9 cellular contexts compared by ENCODE assay signal in genomic region chr3:194688946-194689345, GRCh38. TPM values are rescaled to one million over a fixed set of nuclear protein-coding genes. Genes with fewer than 3 reads are reported as not detected.
DNase-seq lines count a peak whose midpoint lies in the region; ATAC-seq and TF ChIP-seq lines count a peak whose summit lies in the region.
"Had no signal": no experiment of that assay in that cellular context is flagged by ENCODE, and none has a peak within 500 bp of the region (broad histone marks: within the 10 kb centered on the region; RNA-seq: fewer than 3 reads in every experiment).

No MANE protein-coding gene starts in this region.

- TF ChIP-seq CTCF in osteoblast (IDR thresholded peaks at IDR 0.05; ENCODE audit: extremely low read depth, low read depth, low read length): no peak

- H3K4me3 ChIP-seq in BLaER1 treated with 17β-estradiol and CSF1 and Interleukin-3, amounts not matched to agents 10 nM and 100 nM: peak overlapping the region in 9 of 10 experiments; percentile 69 to 97 (median 89); a peak in 17 of 20 replicates
- H3K4me3 ChIP-seq in Karpas-422 (ENCODE audit: low read length) (peak overlapping the region; percentile 82), osteoblast (ENCODE audit: insufficient read depth, low read length) (peak overlapping the region; percentile 27)

- peaks cover 0 to 47% (median 39%) of the 10 kb centered on the region in 11 experiments; a peak in 18 of 22 replicates for H4K20me1 ChIP-seq in BLaER1 treated with 17β-estradiol and CSF1 and Interleukin-3, amounts not matched to agents 10 nM and 100 nM
- H4K20me1 ChIP-seq in Karpas-422 (ENCODE audit: insufficient read depth, low read depth, low read length) (peaks cover 15% of the 10 kb centered on the region), osteoblast (ENCODE audit: insufficient read depth, low read length) (peaks cover 24% of the 10 kb centered on the region)

- H3K36me3 ChIP-seq in BLaER1 treated with 17β-estradiol and CSF1 and Interleukin-3, amounts not matched to agents 10 nM and 100 nM: peaks cover 0 to 36% (median 12%) of the 10 kb centered on the region in 11 experiments; a peak in 12 of 22 replicates
- no peaks in the 10 kb centered on the region for H3K36me3 ChIP-seq in Karpas-422 (ENCODE audit: insufficient read depth, low read length)
- no peaks in the 10 kb centered on the region for H3K36me3 ChIP-seq in osteoblast (ENCODE audit: insufficient read depth, low read length)

- H3K27me3 Mint-ChIP-seq in effector memory CD8-positive, alpha-beta T cell: peaks cover 0 to 4% of the 10 kb centered on the region in 2 donors

- H3K79me2 ChIP-seq in Karpas-422 (ENCODE audit: low read length) (peaks cover 23% of the 10 kb centered on the region), osteoblast (ENCODE audit: insufficient read depth, low read length) (peaks cover 14% of the 10 kb centered on the region)

- H3K9me3 Mint-ChIP-seq in effector memory CD8-positive, alpha-beta T cell: no peaks in the 10 kb centered on the region

- H3K27me3 ChIP-seq in BLaER1 treated with 17β-estradiol and CSF1 and Interleukin-3, amounts not matched to agents 10 nM and 100 nM: no peaks in the 10 kb centered on the region
- H3K27me3 ChIP-seq in Karpas-422 (ENCODE audit: low read length) (no peaks in the 10 kb centered on the region), osteoblast (ENCODE audit: insufficient read depth, low read length) (no peaks in the 10 kb centered on the region)

- H3K4me2 ChIP-seq in BLaER1 treated with 17β-estradiol and CSF1 and Interleukin-3, amounts not matched to agents 10 nM and 100 nM: peak overlapping the region; percentile 90 to 100 (median 98)
- peak overlapping the region; percentile 78 for H3K4me2 ChIP-seq in Karpas-422 (ENCODE audit: low read depth, low read length, poor library complexity, severe bottlenecking)
- H3K4me2 ChIP-seq in osteoblast (ENCODE audit: insufficient read depth, low read length): peak overlapping the region; percentile 88

- H3K4me1 Mint-ChIP-seq in effector memory CD8-positive, alpha-beta T cell (ENCODE audit: low read depth in 2 of 2): peaks cover 33 to 38% of the 10 kb centered on the region in 2 donors

- H3K27ac ChIP-seq in BLaER1 treated with 17β-estradiol and CSF1 and Interleukin-3, amounts not matched to agents 10 nM and 100 nM: peak overlapping the region in 9 of 11 experiments; percentile 81 to 88 (median 86); a peak in 18 of 22 replicates
- H3K27ac ChIP-seq in Karpas-422 (ENCODE audit: low read length) (peak overlapping the region; percentile 93), osteoblast (ENCODE audit: low read depth, low read length) (no peak overlapping the region)

- H3K4me3 Mint-ChIP-seq in effector memory CD8-positive, alpha-beta T cell: peak overlapping the region; percentile 92 to 97

- peaks cover 43% of the 10 kb centered on the region for H3K36me3 Mint-ChIP-seq in effector memory CD8-positive, alpha-beta T cell (ENCODE audit: insufficient read depth)

- H2AFZ ChIP-seq in Karpas-422 (ENCODE audit: low read length) (no peak overlapping the region), osteoblast (ENCODE audit: low read length) (no peak overlapping the region)

- peaks cover 66 to 88% (median 74%) of the 10 kb centered on the region in 10 experiments for H3K4me1 ChIP-seq in BLaER1 treated with 17β-estradiol and CSF1 and Interleukin-3, amounts not matched to agents 10 nM and 100 nM
- H3K4me1 ChIP-seq in Karpas-422 (ENCODE audit: low read length) (peaks cover 74% of the 10 kb centered on the region), osteoblast (ENCODE audit: insufficient read depth, low read length) (peaks cover 26% of the 10 kb centered on the region)

- H3K9ac ChIP-seq in BLaER1 treated with 17β-estradiol and CSF1 and Interleukin-3, amounts not matched to agents 10 nM and 100 nM: peak overlapping the region in 10 of 11 experiments; percentile 33 to 93 (median 90); a peak in 19 of 22 replicates
- peak overlapping the region; percentile 88 for H3K9ac ChIP-seq in Karpas-422 (ENCODE audit: low read length)

- peak overlapping the region; percentile 79 to 93 for H3K27ac Mint-ChIP-seq in effector memory CD8-positive, alpha-beta T cell

- no peaks in the 10 kb centered on the region for H3K9me2 ChIP-seq in Karpas-422 (replicated peaks; ENCODE audit: insufficient read depth, low read length)

- H3K9me3 ChIP-seq in BLaER1 treated with 17β-estradiol and CSF1 and Interleukin-3, amounts not matched to agents 10 nM and 100 nM (replicated peaks in 1 of 11): peaks cover 0 to 6% (median 0%) of the 10 kb centered on the region in 11 experiments; a peak in 3 of 22 replicates
- H3K9me3 ChIP-seq in Karpas-422 (ENCODE audit: low read length) (no peaks in the 10 kb centered on the region), osteoblast (ENCODE audit: low read depth, low read length) (no peaks in the 10 kb centered on the region)

- no peak for ATAC-seq in effector memory CD8-positive, alpha-beta T cell (replicated peaks)
- ATAC-seq in GM19395 (IDR thresholded peaks at IDR 0.05; ENCODE audit: unreplicated experiment) (no peak), GM21367 (IDR thresholded peaks at IDR 0.05; ENCODE audit: unreplicated experiment) (no peak)

- DNase-seq in Karpas-422 (no peak), osteoblast (ENCODE audit: insufficient read length, low spot score, missing footprints) (peak; percentile 69), NCI-H2227 treated with DMSO at 0.1 percent for 48 hours (lab: John Stamatoyannopoulos, UW) (no peak)
- DNase-seq in effector memory CD8-positive, alpha-beta T cell: no peak
- DNase-seq in activated CD4-positive, alpha-beta T cell treated with anti-CD3 and anti-CD28 coated beads, Interleukin-2, amount 50 U/mL, for 48 hours: no peak
- DNase-seq: NCI-H1092 treated with DMSO at 0.1 percent for 48 hours had no signal

RNA-seq across cellular contexts. Expression of gene FAM43A, which starts 3.3 kb away (rescaled TPM):
- 80.7 and 147 TPM in 2 replicates for total RNA-seq in Karpas-422 (2014; rRNA removed; shearing (Covaris generic); ENCODE audit: low replicate concordance)
- total RNA-seq in osteoblast: 14.7 and 17.0 TPM in 2 replicates

RNA-seq across cellular contexts. Expression of gene LSG1, which starts 17.0 kb away (rescaled TPM):
- total RNA-seq in Karpas-422 (2014; rRNA removed; shearing (Covaris generic); ENCODE audit: low replicate concordance): 52.2 and 74.3 TPM in 2 replicates
- total RNA-seq in osteoblast: 40.9 and 41.5 TPM in 2 replicates

RNA-seq across cellular contexts. Expression of gene TMEM44, which starts 55.7 kb away (rescaled TPM):
- 10.9 and 36.9 TPM in 2 replicates for total RNA-seq in Karpas-422 (2014; rRNA removed; shearing (Covaris generic); ENCODE audit: low replicate concordance)
- 18.8 and 20.3 TPM in 2 replicates for total RNA-seq in osteoblast

Comparison
In these comparisons a context has a peak if more than half of its experiments do, and no peak if none do; other contexts are left out.
1. H3K4me3 ChIP-seq: peak in every context shown above with its lines; median percentile 89 in BLaER1 treated with 17β-estradiol and CSF1 and Interleukin-3, amounts not matched to agents 10 nM and 100 nM; 82 in Karpas-422; 27 in osteoblast.